22 cellular contexts compared by ENCODE assay signal in the genomic region with DNA sequence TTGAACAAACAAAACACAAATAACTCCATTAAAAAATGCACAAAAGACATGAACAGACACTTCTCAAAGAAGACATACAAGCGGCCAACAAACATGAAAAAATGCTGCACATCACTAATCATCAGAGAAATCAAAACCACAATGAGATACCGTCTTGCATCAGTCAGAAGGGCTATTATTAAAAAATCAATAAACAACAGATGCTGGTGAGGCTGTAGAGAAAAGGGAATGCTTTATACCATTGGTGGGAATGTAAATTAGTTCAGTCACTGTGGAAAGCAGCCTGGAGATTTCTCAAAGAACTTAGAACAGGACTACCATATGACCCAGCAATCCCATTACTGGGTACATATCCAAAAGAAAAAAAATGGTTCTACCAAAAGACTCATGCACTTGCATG. TPM values are rescaled to one million over a fixed set of nuclear protein-coding genes. Genes with fewer than 3 reads are reported as not detected.
DNase-seq lines count a peak whose midpoint lies in the region; ATAC-seq, FAIRE-seq and TF ChIP-seq lines count a peak whose summit lies in the region.
"Had no signal": no experiment of that assay in that cellular context is flagged by ENCODE, and none has a peak within 500 bp of the region (broad histone marks: within the 10 kb centered on the region; RNA-seq: fewer than 3 reads in every experiment).

No MANE protein-coding gene starts in this region.

- peak overlapping the region; percentile 8 for H3K27ac Mint-ChIP-seq in activated T-cell treated with anti-CD3 and anti-CD28 coated beads, Interleukin-2, amount 50 U/mL, for 72 hours

- no peaks in the 10 kb centered on the region for H3K27me3 Mint-ChIP-seq in activated T-cell treated with anti-CD3 and anti-CD28 coated beads, Interleukin-2, amount 50 U/mL, for 72 hours (ENCODE audit: low read depth)
- H3K27me3 Mint-ChIP-seq: CD4-positive, CD25-positive, alpha-beta regulatory T cell had no signal

- TF ChIP-seq POLR2A in H54 (IDR thresholded peaks at IDR 0.05; ENCODE audit: low read depth, low read length): no peak

- H3K36me3 Mint-ChIP-seq in activated T-cell treated with anti-CD3 and anti-CD28 coated beads, Interleukin-2, amount 50 U/mL, for 72 hours (ENCODE audit: insufficient read depth in 2 of 2): peaks cover 2 to 4% of the 10 kb centered on the region in 2 donors

- H3K4me1 Mint-ChIP-seq in activated T-cell treated with anti-CD3 and anti-CD28 coated beads, Interleukin-2, amount 50 U/mL, for 72 hours (ENCODE audit: low read depth): peaks cover 10% of the 10 kb centered on the region

- no peak for ATAC-seq in activated T-cell treated with anti-CD3 and anti-CD28 coated beads, Interleukin-2, amount 50 U/mL, for 72 hours (replicated peaks in 1 of 2)
- ATAC-seq: HCT116 had no signal

- H3K4me3 ChIP-seq in fibroblast of villous mesenchyme (ENCODE audit: low read depth, low read length): no peak overlapping the region
- H3K4me3 ChIP-seq: Peyer's patch had no signal

- DNase-seq in activated T-cell treated with anti-CD3 and anti-CD28 coated beads, Interleukin-2, amount 50 U/mL, for 72 hours: no peak
- DNase-seq in activated T-cell treated with anti-CD3 and anti-CD28 coated beads, Interleukin-2, amount 50 U/mL, for 48 hours: no peak
- DNase-seq in NCI-H2227 treated with DMSO at 0.1 percent for 48 hours (lab: John Stamatoyannopoulos, UW) (peak; percentile 61), fibroblast of villous mesenchyme (ENCODE audit: low read depth) (peak; percentile 24), H54 (ENCODE audit: insufficient read length, low spot score) (no peak), A172 (ENCODE audit: low spot score) (no peak), NCI-H748 treated with DMSO at 0.1 percent for 48 hours (lab: John Stamatoyannopoulos, UW) (no peak)
- DNase-seq: CD4-positive, CD25-positive, alpha-beta regulatory T cell; COR-L47; DMS 273 treated with DMSO at 0.1 percent for 48 hours; DND-41; GOT3; KG1; NCI-H1092; NCI-H1436; NCI-H2029 treated with DMSO at 0.1 percent for 48 hours; NCI-H69; Peyer's patch; T-helper 2 cell had no signal

- H3K4me3 Mint-ChIP-seq in activated T-cell treated with anti-CD3 and anti-CD28 coated beads, Interleukin-2, amount 50 U/mL, for 72 hours: no peak overlapping the region
- H3K4me3 Mint-ChIP-seq: CD4-positive, CD25-positive, alpha-beta regulatory T cell had no signal

- no peak for TF ChIP-seq CTCF in fibroblast of villous mesenchyme (IDR thresholded peaks at IDR 0.05; ENCODE audit: insufficient read depth, low read depth, low read length)

- H3K9me3 Mint-ChIP-seq in activated T-cell treated with anti-CD3 and anti-CD28 coated beads, Interleukin-2, amount 50 U/mL, for 72 hours: no peaks in the 10 kb centered on the region
- H3K9me3 Mint-ChIP-seq: CD4-positive, CD25-positive, alpha-beta regulatory T cell had no signal

- no peak for FAIRE-seq in H54 (lab: Jason Lieb, UNC)

RNA-seq across cellular contexts. Expression of gene GPR155, which starts 37.8 kb away (rescaled TPM):
- total RNA-seq in activated T-cell treated with anti-CD3 and anti-CD28 coated beads, Interleukin-2, amount 50 U/mL, for 72 hours: 10 to 100 TPM; 12.6 to 13.5 TPM
- total RNA-seq in fibroblast of villous mesenchyme: 2.3 and 3.9 TPM in 2 replicates
- 0.90 and 2.4 TPM in 2 replicates for total RNA-seq in A172 (2014; rRNA removed; shearing (Covaris generic))
- total RNA-seq: A673, HT-29 had no signal

RNA-seq across cellular contexts. Expression of gene SCRN3, which starts 53.5 kb away (rescaled TPM):
- 10 to 100 TPM; 17.1 to 19.9 TPM for total RNA-seq in activated T-cell treated with anti-CD3 and anti-CD28 coated beads, Interleukin-2, amount 50 U/mL, for 72 hours
- total RNA-seq in fibroblast of villous mesenchyme: 23.7 and 25.1 TPM in 2 replicates
- 36.2 and 50.3 TPM in 2 replicates for total RNA-seq in A172 (2014; rRNA removed; shearing (Covaris generic))

Comparison
In these comparisons a context has a peak if more than half of its experiments do, and no peak if none do; other contexts are left out.
1. DNase-seq: peak in NCI-H2227 treated with DMSO at 0.1 percent for 48 hours (single experiment) and fibroblast of villous mesenchyme (single experiment); none in activated T-cell treated with anti-CD3 and anti-CD28 coated beads, Interleukin-2, amount 50 U/mL, for 72 hours (0 of 2), activated T-cell treated with anti-CD3 and anti-CD28 coated beads, Interleukin-2, amount 50 U/mL, for 48 hours (0 of 2), H54 (single experiment), A172 (single experiment) and NCI-H748 treated with DMSO at 0.1 percent for 48 hours (single experiment).